Comparison of ENCODE assay signal across 1 cellular context in the genomic region with DNA sequence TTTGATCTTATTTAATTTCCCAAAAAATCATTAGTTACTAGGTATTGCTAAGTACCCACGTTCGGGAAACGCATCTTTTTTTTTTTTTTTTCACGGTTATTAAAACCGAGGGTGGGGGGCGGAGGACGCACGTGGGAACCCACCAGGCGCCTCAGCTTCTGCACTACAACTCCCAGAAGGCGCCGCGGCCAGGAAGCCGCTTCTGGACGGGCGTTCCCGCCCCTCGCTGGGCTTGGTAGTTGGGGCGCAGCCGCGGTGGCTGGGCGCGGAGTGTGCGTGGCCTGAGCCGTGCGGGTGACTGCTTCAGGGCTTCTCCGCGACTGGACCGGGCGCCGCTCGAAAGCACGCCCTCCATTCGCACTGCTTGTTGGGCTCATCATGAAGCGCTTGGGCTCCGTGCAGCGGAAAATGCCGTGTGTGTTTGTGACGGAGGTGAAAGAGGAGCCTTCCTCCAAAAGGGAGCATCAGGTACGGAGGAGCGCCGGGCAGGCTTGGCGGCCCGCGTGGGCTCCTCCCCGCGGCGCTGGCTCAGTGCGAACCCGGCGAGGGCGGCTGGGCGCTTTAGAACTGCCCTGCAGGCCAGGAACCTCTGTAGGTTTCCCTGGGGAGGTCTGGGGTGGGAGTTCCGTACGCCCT.
TF ChIP-seq lines count a peak whose summit lies in the region.

No MANE protein-coding gene starts in this region.

TF ChIP-seq in HepG2, 621 proteins besides CTCF, POLR2A, EP300 and RAD21 (continued from another document and continues in another):
- TF ChIP-seq ZNF343 (CRISPR knock-in tag; IDR thresholded peaks at IDR 0.05) (no peak), ZNF292 (CRISPR knock-in tag; IDR thresholded peaks at IDR 0.05; ENCODE audit: borderline replicate concordance, low read depth) (no peak), ARID2 (CRISPR knock-in tag; IDR thresholded peaks at IDR 0.05; ENCODE audit: borderline replicate concordance) (no peak), THAP11 (CRISPR knock-in tag; IDR thresholded peaks at IDR 0.05) (peak; percentile 99), SMARCC2 (IDR thresholded peaks at IDR 0.05) (no peak), AHR (CRISPR knock-in tag; IDR thresholded peaks at IDR 0.05) (peak; percentile 89; the same call in 1 of the 2 replicates), AGO2 (optimal IDR thresholded peaks at IDR 0.05; ENCODE audit: low read depth, low read length) (peak; percentile 60), NFIC (IDR thresholded peaks at IDR 0.05; ENCODE audit: low read length) (no peak), ELF1 (CRISPR knock-in tag; IDR thresholded peaks at IDR 0.05) (peak; percentile 92), ZNF878 (CRISPR knock-in tag; IDR thresholded peaks at IDR 0.05) (no peak), ZNF775 (CRISPR knock-in tag; IDR thresholded peaks at IDR 0.05; ENCODE audit: borderline replicate concordance) (no peak), POLR2AphosphoS2 (IDR thresholded peaks at IDR 0.05; ENCODE audit: low read depth, low read length) (no peak), ZNF614 (CRISPR knock-in tag; IDR thresholded peaks at IDR 0.05; ENCODE audit: borderline replicate concordance) (peak; percentile 70; the same call in 1 of the 2 replicates), CBX1 (IDR thresholded peaks at IDR 0.05; ENCODE audit: low read depth) (peak; percentile 47), NFE2 (CRISPR knock-in tag; IDR thresholded peaks at IDR 0.05) (no peak), ZFP36L1 (CRISPR knock-in tag; IDR thresholded peaks at IDR 0.05) (no peak), ARHGAP35 (CRISPR knock-in tag; IDR thresholded peaks at IDR 0.05; ENCODE audit: borderline replicate concordance) (peak; percentile 36; the same call in 1 of the 2 replicates), TGIF2 (CRISPR knock-in tag; IDR thresholded peaks at IDR 0.05) (no peak), ZNF282 (IDR thresholded peaks at IDR 0.05; ENCODE audit: partially characterized antibody) (no peak), CENPX (CRISPR knock-in tag; IDR thresholded peaks at IDR 0.05) (no peak), KLF12 (CRISPR knock-in tag; IDR thresholded peaks at IDR 0.05; ENCODE audit: borderline replicate concordance) (peak; percentile 56; the same call in 1 of the 2 replicates), POGZ (CRISPR knock-in tag; IDR thresholded peaks at IDR 0.05) (peak; percentile 69), MTF1 (CRISPR knock-in tag; IDR thresholded peaks at IDR 0.05) (no peak), NFYC (CRISPR knock-in tag; IDR thresholded peaks at IDR 0.05) (no peak), CC2D1A (CRISPR knock-in tag; IDR thresholded peaks at IDR 0.05) (no peak), ZNF652 (CRISPR knock-in tag; IDR thresholded peaks at IDR 0.05; ENCODE audit: borderline replicate concordance, low read depth) (no peak), ZNF839 (CRISPR knock-in tag; IDR thresholded peaks at IDR 0.05; ENCODE audit: borderline replicate concordance) (peak; percentile 78; the same call in 1 of the 2 replicates), HMG20B (CRISPR knock-in tag; conservative IDR thresholded peaks at IDR 0.05) (no peak), ZNF460 (CRISPR knock-in tag; IDR thresholded peaks at IDR 0.05; ENCODE audit: borderline replicate concordance) (no peak)
- TF ChIP-seq, protein P1, sequence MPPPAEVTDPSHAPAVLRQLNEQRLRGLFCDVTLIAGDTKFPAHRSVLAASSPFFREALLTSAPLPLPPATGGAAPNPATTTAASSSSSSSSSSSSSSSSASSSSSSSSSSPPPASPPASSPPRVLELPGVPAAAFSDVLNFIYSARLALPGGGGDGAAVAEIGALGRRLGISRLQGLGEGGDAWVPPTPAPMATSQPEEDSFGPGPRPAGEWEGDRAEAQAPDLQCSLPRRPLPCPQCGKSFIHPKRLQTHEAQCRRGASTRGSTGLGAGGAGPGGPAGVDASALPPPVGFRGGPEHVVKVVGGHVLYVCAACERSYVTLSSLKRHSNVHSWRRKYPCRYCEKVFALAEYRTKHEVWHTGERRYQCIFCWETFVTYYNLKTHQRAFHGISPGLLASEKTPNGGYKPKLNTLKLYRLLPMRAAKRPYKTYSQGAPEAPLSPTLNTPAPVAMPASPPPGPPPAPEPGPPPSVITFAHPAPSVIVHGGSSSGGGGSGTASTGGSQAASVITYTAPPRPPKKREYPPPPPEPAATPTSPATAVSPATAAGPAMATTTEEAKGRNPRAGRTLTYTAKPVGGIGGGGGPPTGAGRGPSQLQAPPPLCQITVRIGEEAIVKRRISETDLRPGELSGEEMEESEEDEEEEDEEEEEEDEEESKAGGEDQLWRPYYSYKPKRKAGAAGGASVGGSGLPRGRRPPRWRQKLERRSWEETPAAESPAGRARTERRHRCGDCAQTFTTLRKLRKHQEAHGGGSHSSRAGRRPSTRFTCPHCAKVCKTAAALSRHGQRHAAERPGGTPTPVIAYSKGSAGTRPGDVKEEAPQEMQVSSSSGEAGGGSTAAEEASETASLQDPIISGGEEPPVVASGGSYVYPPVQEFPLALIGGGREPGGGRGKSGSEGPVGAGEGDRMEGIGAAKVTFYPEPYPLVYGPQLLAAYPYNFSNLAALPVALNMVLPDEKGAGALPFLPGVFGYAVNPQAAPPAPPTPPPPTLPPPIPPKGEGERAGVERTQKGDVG (CRISPR knock-in tag; IDR thresholded peaks at IDR 0.05; ENCODE audit: borderline replicate concordance): 0 out of 2 replicates have a peak, but pooled peaks have one; percentile 43
- TF ChIP-seq, protein P2, sequence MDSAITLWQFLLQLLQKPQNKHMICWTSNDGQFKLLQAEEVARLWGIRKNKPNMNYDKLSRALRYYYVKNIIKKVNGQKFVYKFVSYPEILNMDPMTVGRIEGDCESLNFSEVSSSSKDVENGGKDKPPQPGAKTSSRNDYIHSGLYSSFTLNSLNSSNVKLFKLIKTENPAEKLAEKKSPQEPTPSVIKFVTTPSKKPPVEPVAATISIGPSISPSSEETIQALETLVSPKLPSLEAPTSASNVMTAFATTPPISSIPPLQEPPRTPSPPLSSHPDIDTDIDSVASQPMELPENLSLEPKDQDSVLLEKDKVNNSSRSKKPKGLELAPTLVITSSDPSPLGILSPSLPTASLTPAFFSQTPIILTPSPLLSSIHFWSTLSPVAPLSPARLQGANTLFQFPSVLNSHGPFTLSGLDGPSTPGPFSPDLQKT (CRISPR knock-in tag; IDR thresholded peaks at IDR 0.05; ENCODE audit: borderline replicate concordance): no peak
- TF ChIP-seq, protein P3, sequence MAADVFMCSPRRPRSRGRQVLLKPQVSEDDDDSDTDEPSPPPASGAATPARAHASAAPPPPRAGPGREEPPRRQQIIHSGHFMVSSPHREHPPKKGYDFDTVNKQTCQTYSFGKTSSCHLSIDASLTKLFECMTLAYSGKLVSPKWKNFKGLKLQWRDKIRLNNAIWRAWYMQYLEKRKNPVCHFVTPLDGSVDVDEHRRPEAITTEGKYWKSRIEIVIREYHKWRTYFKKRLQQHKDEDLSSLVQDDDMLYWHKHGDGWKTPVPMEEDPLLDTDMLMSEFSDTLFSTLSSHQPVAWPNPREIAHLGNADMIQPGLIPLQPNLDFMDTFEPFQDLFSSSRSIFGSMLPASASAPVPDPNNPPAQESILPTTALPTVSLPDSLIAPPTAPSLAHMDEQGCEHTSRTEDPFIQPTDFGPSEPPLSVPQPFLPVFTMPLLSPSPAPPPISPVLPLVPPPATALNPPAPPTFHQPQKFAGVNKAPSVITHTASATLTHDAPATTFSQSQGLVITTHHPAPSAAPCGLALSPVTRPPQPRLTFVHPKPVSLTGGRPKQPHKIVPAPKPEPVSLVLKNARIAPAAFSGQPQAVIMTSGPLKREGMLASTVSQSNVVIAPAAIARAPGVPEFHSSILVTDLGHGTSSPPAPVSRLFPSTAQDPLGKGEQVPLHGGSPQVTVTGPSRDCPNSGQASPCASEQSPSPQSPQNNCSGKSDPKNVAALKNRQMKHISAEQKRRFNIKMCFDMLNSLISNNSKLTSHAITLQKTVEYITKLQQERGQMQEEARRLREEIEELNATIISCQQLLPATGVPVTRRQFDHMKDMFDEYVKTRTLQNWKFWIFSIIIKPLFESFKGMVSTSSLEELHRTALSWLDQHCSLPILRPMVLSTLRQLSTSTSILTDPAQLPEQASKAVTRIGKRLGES (CRISPR knock-in tag; IDR thresholded peaks at IDR 0.05; ENCODE audit: borderline replicate concordance): no peak
- TF ChIP-seq, protein P4, sequence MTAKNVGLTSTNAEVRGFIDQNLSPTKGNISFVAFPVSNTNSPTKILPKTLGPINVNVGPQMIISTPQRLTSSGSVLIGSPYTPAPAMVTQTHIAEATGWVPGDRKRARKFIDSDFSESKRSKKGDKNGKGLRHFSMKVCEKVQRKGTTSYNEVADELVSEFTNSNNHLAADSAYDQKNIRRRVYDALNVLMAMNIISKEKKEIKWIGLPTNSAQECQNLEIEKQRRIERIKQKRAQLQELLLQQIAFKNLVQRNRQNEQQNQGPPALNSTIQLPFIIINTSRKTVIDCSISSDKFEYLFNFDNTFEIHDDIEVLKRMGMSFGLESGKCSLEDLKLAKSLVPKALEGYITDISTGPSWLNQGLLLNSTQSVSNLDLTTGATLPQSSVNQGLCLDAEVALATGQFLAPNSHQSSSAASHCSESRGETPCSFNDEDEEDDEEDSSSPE (CRISPR knock-in tag; IDR thresholded peaks at IDR 0.05): peak; percentile 89
- TF ChIP-seq, protein P5, sequence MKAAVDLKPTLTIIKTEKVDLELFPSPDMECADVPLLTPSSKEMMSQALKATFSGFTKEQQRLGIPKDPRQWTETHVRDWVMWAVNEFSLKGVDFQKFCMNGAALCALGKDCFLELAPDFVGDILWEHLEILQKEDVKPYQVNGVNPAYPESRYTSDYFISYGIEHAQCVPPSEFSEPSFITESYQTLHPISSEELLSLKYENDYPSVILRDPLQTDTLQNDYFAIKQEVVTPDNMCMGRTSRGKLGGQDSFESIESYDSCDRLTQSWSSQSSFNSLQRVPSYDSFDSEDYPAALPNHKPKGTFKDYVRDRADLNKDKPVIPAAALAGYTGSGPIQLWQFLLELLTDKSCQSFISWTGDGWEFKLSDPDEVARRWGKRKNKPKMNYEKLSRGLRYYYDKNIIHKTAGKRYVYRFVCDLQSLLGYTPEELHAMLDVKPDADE (CRISPR knock-in tag; IDR thresholded peaks at IDR 0.05): no peak
- TF ChIP-seq, protein P6, sequence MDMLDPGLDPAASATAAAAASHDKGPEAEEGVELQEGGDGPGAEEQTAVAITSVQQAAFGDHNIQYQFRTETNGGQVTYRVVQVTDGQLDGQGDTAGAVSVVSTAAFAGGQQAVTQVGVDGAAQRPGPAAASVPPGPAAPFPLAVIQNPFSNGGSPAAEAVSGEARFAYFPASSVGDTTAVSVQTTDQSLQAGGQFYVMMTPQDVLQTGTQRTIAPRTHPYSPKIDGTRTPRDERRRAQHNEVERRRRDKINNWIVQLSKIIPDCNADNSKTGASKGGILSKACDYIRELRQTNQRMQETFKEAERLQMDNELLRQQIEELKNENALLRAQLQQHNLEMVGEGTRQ (IDR thresholded peaks at IDR 0.05; ENCODE audit: low read depth, low read length): no peak
- TF ChIP-seq, protein P6 (CRISPR knock-in tag; IDR thresholded peaks at IDR 0.05; ENCODE audit: borderline replicate concordance): peak; percentile 46
- TF ChIP-seq, protein P7, sequence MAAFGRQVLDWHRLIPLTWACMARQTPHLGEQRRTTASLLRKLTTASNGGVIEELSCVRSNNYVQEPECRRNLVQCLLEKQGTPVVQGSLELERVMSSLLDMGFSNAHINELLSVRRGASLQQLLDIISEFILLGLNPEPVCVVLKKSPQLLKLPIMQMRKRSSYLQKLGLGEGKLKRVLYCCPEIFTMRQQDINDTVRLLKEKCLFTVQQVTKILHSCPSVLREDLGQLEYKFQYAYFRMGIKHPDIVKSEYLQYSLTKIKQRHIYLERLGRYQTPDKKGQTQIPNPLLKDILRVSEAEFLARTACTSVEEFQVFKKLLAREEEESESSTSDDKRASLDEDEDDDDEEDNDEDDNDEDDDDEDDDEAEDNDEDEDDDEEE (CRISPR knock-in tag; IDR thresholded peaks at IDR 0.05): no peak; the same call in 1 of the 2 replicates
- TF ChIP-seq, protein P8, sequence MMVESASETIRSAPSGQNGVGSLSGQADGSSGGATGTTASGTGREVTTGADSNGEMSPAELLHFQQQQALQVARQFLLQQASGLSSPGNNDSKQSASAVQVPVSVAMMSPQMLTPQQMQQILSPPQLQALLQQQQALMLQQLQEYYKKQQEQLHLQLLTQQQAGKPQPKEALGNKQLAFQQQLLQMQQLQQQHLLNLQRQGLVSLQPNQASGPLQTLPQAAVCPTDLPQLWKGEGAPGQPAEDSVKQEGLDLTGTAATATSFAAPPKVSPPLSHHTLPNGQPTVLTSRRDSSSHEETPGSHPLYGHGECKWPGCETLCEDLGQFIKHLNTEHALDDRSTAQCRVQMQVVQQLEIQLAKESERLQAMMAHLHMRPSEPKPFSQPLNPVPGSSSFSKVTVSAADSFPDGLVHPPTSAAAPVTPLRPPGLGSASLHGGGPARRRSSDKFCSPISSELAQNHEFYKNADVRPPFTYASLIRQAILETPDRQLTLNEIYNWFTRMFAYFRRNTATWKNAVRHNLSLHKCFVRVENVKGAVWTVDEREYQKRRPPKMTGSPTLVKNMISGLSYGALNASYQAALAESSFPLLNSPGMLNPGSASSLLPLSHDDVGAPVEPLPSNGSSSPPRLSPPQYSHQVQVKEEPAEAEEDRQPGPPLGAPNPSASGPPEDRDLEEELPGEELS (CRISPR knock-in tag; IDR thresholded peaks at IDR 0.05): no peak
- TF ChIP-seq, protein P9, sequence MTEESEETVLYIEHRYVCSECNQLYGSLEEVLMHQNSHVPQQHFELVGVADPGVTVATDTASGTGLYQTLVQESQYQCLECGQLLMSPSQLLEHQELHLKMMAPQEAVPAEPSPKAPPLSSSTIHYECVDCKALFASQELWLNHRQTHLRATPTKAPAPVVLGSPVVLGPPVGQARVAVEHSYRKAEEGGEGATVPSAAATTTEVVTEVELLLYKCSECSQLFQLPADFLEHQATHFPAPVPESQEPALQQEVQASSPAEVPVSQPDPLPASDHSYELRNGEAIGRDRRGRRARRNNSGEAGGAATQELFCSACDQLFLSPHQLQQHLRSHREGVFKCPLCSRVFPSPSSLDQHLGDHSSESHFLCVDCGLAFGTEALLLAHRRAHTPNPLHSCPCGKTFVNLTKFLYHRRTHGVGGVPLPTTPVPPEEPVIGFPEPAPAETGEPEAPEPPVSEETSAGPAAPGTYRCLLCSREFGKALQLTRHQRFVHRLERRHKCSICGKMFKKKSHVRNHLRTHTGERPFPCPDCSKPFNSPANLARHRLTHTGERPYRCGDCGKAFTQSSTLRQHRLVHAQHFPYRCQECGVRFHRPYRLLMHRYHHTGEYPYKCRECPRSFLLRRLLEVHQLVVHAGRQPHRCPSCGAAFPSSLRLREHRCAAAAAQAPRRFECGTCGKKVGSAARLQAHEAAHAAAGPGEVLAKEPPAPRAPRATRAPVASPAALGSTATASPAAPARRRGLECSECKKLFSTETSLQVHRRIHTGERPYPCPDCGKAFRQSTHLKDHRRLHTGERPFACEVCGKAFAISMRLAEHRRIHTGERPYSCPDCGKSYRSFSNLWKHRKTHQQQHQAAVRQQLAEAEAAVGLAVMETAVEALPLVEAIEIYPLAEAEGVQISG (CRISPR knock-in tag; IDR thresholded peaks at IDR 0.05): peak; percentile 91
